7 cellular contexts compared by ENCODE assay signal in the genomic region with DNA sequence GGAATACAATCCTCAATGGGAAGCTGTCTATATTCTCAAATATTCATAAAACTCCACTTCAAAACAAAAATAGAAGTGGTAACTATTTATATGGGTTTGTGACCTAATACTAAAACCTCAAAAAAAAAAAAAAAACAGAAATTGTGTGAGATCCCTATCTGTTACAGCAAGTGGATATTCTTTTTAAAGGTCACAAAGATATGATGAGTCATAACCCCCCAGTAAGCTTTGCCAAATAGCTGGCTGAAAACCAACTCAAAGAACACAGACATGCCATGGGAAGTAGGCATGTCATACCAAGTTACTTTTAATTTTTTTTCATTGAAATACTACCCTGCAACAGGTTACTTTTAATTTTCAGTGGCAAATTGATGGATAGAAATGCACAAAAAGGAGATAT.
DNase-seq lines count a peak whose midpoint lies in the region; ATAC-seq and TF ChIP-seq lines count a peak whose summit lies in the region.

No MANE protein-coding gene starts in this region.

- H3K4me1 ChIP-seq in psoas muscle (peaks cover 56% of the 10 kb centered on the region), Caco-2 (peaks cover 8% of the 10 kb centered on the region)

- no peaks in the 10 kb centered on the region for H3K36me3 Mint-ChIP-seq in Caco-2 (ENCODE audit: insufficient read depth, unreplicated experiment)

- H3K9me3 Mint-ChIP-seq in Caco-2 (ENCODE audit: unreplicated experiment), result no peaks in the 10 kb centered on the region

- CTCF ChIA-PET in Caco-2 (lab: Charles Lee), result interaction anchor here (1.0 kb wide), 1 partner anchor 316 kb away, joined by 3 read pairs; no protein-coding TSS in a partner anchor

- TF ChIP-seq CTCF in psoas muscle (IDR thresholded peaks at IDR 0.05), result no peak
- no peak for TF ChIP-seq CTCF in Caco-2 (IDR thresholded peaks at IDR 0.05; ENCODE audit: insufficient read depth in 1 of 2, low read depth in 1 of 2, low read length in 1 of 2, severe bottlenecking in 1 of 2, unreplicated experiment in 1 of 2)

- H3K4me3 ChIP-seq in psoas muscle (no peak overlapping the region), Caco-2 (ENCODE audit: low read depth, low read length) (no peak overlapping the region)

- no peaks in the 10 kb centered on the region for H3K4me1 Mint-ChIP-seq in Caco-2 (ENCODE audit: low read depth, unreplicated experiment)

- POLR2A ChIA-PET in Caco-2 (lab: Charles Lee), result no interaction called here

- H3K9me3 ChIP-seq in psoas muscle (no peaks in the 10 kb centered on the region), Caco-2 (no peaks in the 10 kb centered on the region)

- peak; percentile 41 for ATAC-seq in GM19463 (IDR thresholded peaks at IDR 0.05; ENCODE audit: unreplicated experiment)
- ATAC-seq in psoas muscle, result peak; percentile 35 to 83 (median 52)
- no peak for ATAC-seq in GM18519 (IDR thresholded peaks at IDR 0.05; ENCODE audit: low FRiP score, unreplicated experiment)

- no peak overlapping the region for H3K4me3 Mint-ChIP-seq in Caco-2 (ENCODE audit: unreplicated experiment)

- H3K27me3 ChIP-seq in psoas muscle (ENCODE audit: insufficient read depth in 3 of 3, low read length in 2 of 3) (no peaks in the 10 kb centered on the region), Caco-2 (replicated peaks; ENCODE audit: control insufficient read depth, insufficient read depth, low read length) (no peaks in the 10 kb centered on the region)

- H3K36me3 ChIP-seq in psoas muscle (ENCODE audit: insufficient read depth in 1 of 2, low read depth in 1 of 2) (no peaks in the 10 kb centered on the region), Caco-2 (ENCODE audit: control insufficient read depth, insufficient read depth, low read length) (no peaks in the 10 kb centered on the region)

- DNase-seq in NCI-H446 treated with DMSO at 0.1 percent for 48 hours (lab: John Stamatoyannopoulos, UW), result peak; percentile 15
- DNase-seq in brain pericyte (ENCODE audit: low read depth, low spot score), result peak; percentile 40
- no peak for DNase-seq in psoas muscle
- DNase-seq in DMS114 treated with DMSO at 0.1 percent for 48 hours (lab: John Stamatoyannopoulos, UW; ENCODE audit: unreplicated experiment), result no peak
- DNase-seq in Caco-2, result no peak

- no TSS peak for BruUV-seq in Caco-2 (replicated peaks; lab: Mats Ljungman, UMichigan)

- H3K27ac Mint-ChIP-seq in Caco-2 (ENCODE audit: unreplicated experiment), result no peak overlapping the region

- no peak overlapping the region for H3K27ac ChIP-seq in psoas muscle

- intact Hi-C loops in psoas muscle (cut with DNase I), result loop anchor here in 1 of 2 donors (2.0 kb wide), 1 partner anchor 62 kb away; the partner anchor contains the start of gene CBLB
- intact Hi-C loops in Caco-2 (cut with micrococcal nuclease; ENCODE audit: unreplicated experiment), result no loop called here

- no peaks in the 10 kb centered on the region for H3K27me3 Mint-ChIP-seq in Caco-2 (ENCODE audit: insufficient read depth, unreplicated experiment)

Comparison
In these comparisons a context has a peak if more than half of its experiments do, and no peak if none do; other contexts are left out.
1. DNase-seq: peak in NCI-H446 treated with DMSO at 0.1 percent for 48 hours (single experiment) and brain pericyte (single experiment); none in psoas muscle (0 of 2), DMS114 treated with DMSO at 0.1 percent for 48 hours (single experiment) and Caco-2 (0 of 2).